Comparison of ENCODE assay signal across 18 cellular contexts in the genomic region with DNA sequence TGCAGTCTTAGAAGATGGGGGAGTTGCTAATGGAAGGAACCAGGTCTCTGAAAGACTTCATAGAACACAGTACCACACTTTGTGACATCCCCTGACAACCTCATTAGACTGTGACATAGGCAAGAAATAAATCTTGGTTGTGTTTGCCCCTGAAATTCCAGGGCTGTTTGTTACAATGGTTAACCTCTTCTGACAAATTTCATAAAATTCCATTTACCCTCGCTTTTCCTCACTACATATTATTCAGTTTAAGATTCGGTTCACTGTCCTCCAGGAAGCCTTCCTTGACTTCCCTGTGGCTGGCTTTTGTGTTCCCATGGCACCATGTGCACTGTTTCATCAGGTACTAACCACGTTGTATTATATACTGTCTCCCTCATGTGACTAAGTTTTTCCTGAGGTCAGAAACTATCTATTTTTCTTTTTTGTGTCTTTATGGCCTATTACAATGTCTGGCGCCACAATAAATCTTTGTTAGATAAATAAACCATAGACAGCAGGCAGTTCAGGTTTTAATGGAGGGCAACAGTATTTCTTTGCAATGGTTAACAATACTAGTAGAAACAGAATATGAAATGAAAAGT. TPM values are rescaled to one million over a fixed set of nuclear protein-coding genes. Genes with fewer than 3 reads are reported as not detected.
"Had no signal": no experiment of that assay in that cellular context is flagged by ENCODE, and none has a peak within 500 bp of the region (broad histone marks: within the 10 kb centered on the region; RNA-seq: fewer than 3 reads in every experiment).

No MANE protein-coding gene starts in this region.

- ATAC-seq: naive thymus-derived CD8-positive, alpha-beta T cell had no signal

- H3K27me3 ChIP-seq: cardiac muscle cell, right atrium auricular region had no signal

- H3K4me3 Mint-ChIP-seq: activated CD4-positive, alpha-beta memory T cell treated with anti-CD3 and anti-CD28 coated beads for 36 hours; immature natural killer cell; naive thymus-derived CD8-positive, alpha-beta T cell had no signal

- H3K27me3 Mint-ChIP-seq: activated CD4-positive, alpha-beta memory T cell treated with anti-CD3 and anti-CD28 coated beads for 36 hours; naive thymus-derived CD8-positive, alpha-beta T cell had no signal

- DNase-seq: activated CD4-positive, alpha-beta memory T cell treated with anti-CD3 and anti-CD28 coated beads for 36 hours; activated CD4-positive, CD25-positive, alpha-beta regulatory T cell treated with anti-CD3 and anti-CD28 coated beads, Interleukin-2, amount 50 U/mL, for 72 hours; activated T-cell treated with anti-CD3 and anti-CD28 coated beads, Interleukin-2, amount 50 U/mL, for 48 hours; aorta; effector CD8-positive, alpha-beta T cell; erythroblast; immature natural killer cell; naive thymus-derived CD8-positive, alpha-beta T cell; nucleus accumbens; small intestine; T-helper 9 cell had no signal

- H3K4me3 ChIP-seq: cardiac muscle cell, coronary artery, lung, right atrium auricular region had no signal

- H3K27ac ChIP-seq: cardiac muscle cell, coronary artery, right atrium auricular region had no signal

- H3K27ac Mint-ChIP-seq: activated CD4-positive, alpha-beta memory T cell treated with anti-CD3 and anti-CD28 coated beads for 36 hours; immature natural killer cell; naive thymus-derived CD8-positive, alpha-beta T cell had no signal

- H3K9me3 Mint-ChIP-seq: activated CD4-positive, alpha-beta memory T cell treated with anti-CD3 and anti-CD28 coated beads for 36 hours; immature natural killer cell had no signal

- H3K9me3 ChIP-seq: right atrium auricular region had no signal

- H3K4me1 ChIP-seq: right atrium auricular region had no signal

- H3K36me3 ChIP-seq: cardiac muscle cell, right atrium auricular region had no signal

- H3K36me3 Mint-ChIP-seq: activated CD4-positive, alpha-beta memory T cell treated with anti-CD3 and anti-CD28 coated beads for 36 hours; immature natural killer cell had no signal

RNA-seq across cellular contexts. Expression of gene ATXN3L, which starts 54.2 kb away (rescaled TPM):
- total RNA-seq: activated CD4-positive, alpha-beta memory T cell treated with anti-CD3 and anti-CD28 coated beads for 36 hours; aorta; cardiac muscle cell; glomerular endothelial cell; lung; naive thymus-derived CD8-positive, alpha-beta T cell; posterior vena cava; right atrium auricular region had no signal
- polyA plus RNA-seq: aorta; cardiac muscle cell; immature natural killer cell; lung; naive thymus-derived CD8-positive, alpha-beta T cell; small intestine; thymus had no signal
